In the genomic region with DNA sequence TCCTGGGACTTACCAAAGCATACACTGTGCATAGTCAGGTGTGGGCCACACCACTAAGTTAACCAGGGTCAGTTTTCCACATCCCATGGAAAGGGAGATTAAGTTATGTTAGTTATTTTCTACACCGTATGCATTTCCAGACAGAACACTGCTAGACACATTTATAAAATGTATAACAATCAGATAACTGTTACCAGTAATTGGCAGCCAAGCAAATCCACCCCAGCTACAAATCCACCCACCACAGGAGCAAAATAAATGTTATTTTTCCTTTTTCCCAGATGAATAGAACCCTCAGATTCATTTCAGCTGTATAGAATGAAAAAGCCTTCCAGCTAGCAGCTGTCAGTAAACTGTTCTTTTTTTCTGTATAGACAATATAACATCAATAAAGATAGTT, we compare ENCODE assay signal across 20 cellular contexts.
DNase-seq lines count a peak whose midpoint lies in the region; ATAC-seq and TF ChIP-seq lines count a peak whose summit lies in the region.
"Had no signal": no experiment of that assay in that cellular context is flagged by ENCODE, and none has a peak within 500 bp of the region (broad histone marks: within the 10 kb centered on the region; RNA-seq: fewer than 3 reads in every experiment).

No MANE protein-coding gene starts in this region.

- H3K4me3 Mint-ChIP-seq in memory B cell (no peak overlapping the region), nephron progenitor cell (no peak overlapping the region)
- H3K4me3 Mint-ChIP-seq: CD4-positive, CD25-positive, alpha-beta regulatory T cell; CD8-positive, alpha-beta memory T cell; GM23338; HFFc6; IgD-negative memory B cell had no signal

- H3K4me3 ChIP-seq in SJCRH30 (no peak overlapping the region), thyroid gland (replicated peaks in 1 of 3) (no peak overlapping the region), PC-9 (no peak overlapping the region), trophoblast cell (ENCODE audit: low read depth, low read length) (no peak overlapping the region)
- H3K4me3 ChIP-seq: GM23338 had no signal

- H3K27ac Mint-ChIP-seq in memory B cell (peak overlapping the region; percentile 64), nephron progenitor cell (peak overlapping the region; percentile 20)
- H3K27ac Mint-ChIP-seq: CD4-positive, CD25-positive, alpha-beta regulatory T cell; GM23338; HFFc6; IgD-negative memory B cell had no signal

- H3K4me2 ChIP-seq in PC-9: no peak overlapping the region
- H3K4me2 ChIP-seq in trophoblast cell (ENCODE audit: low read length): no peak overlapping the region
- H3K4me2 ChIP-seq: GM23338 had no signal

- H2BK5ac ChIP-seq in trophoblast cell (ENCODE audit: low read depth, low read length, poor library complexity): no peak overlapping the region

- no peak overlapping the region for H2BK120ac ChIP-seq in trophoblast cell (ENCODE audit: insufficient read depth, low read length, poor library complexity)

- peaks cover 40% of the 10 kb centered on the region for H3K36me3 Mint-ChIP-seq in memory B cell
- peaks cover 44% of the 10 kb centered on the region for H3K36me3 Mint-ChIP-seq in nephron progenitor cell (ENCODE audit: low read depth)
- H3K36me3 Mint-ChIP-seq: CD4-positive, CD25-positive, alpha-beta regulatory T cell; CD8-positive, alpha-beta memory T cell had no signal

- H4K8ac ChIP-seq in trophoblast cell (ENCODE audit: low read depth, low read length): no peak overlapping the region

- no peaks in the 10 kb centered on the region for H3K79me1 ChIP-seq in trophoblast cell (ENCODE audit: low read length)

- H4K20me1 ChIP-seq in PC-9 (ENCODE audit: insufficient read depth): no peaks in the 10 kb centered on the region

- no peaks in the 10 kb centered on the region for H3K9me2 ChIP-seq in PC-9 (ENCODE audit: insufficient read depth)

- H3K4me1 Mint-ChIP-seq in memory B cell (peaks cover 24% of the 10 kb centered on the region), nephron progenitor cell (peaks cover 2% of the 10 kb centered on the region)
- H3K4me1 Mint-ChIP-seq: CD4-positive, CD25-positive, alpha-beta regulatory T cell; CD8-positive, alpha-beta memory T cell had no signal

- no peaks in the 10 kb centered on the region for H3K27me3 ChIP-seq in SJCRH30
- H3K27me3 ChIP-seq in thyroid gland: no peaks in the 10 kb centered on the region
- no peaks in the 10 kb centered on the region for H3K27me3 ChIP-seq in PC-9 (ENCODE audit: insufficient read depth, low read depth)
- H3K27me3 ChIP-seq in trophoblast cell (ENCODE audit: insufficient read depth, low read length): no peaks in the 10 kb centered on the region
- H3K27me3 ChIP-seq: BE2C had no signal

- TF ChIP-seq CTCF in nephron progenitor cell (IDR thresholded peaks at IDR 0.05) (no peak), thyroid gland (IDR thresholded peaks at IDR 0.05) (no peak), PC-9 (conservative IDR thresholded peaks at IDR 0.05) (no peak)

- no peak overlapping the region for H3K4ac ChIP-seq in trophoblast cell (ENCODE audit: low read depth, low read length)

- 52 to 73% methylated on average over 1 of the region's 1 CpG for WGBS in thyroid gland, 2 donors
- WGBS in trophoblast cell (ENCODE audit: extremely low coverage, insufficient coverage, insufficient read length): no CpG with 5 or more reads among the region's 1 CpG

- ATAC-seq in memory B cell (ENCODE audit: low read depth): no peak
- ATAC-seq: GM23338, HCT116, HepG2 had no signal

- H2AFZ ChIP-seq in PC-9 (no peak overlapping the region), trophoblast cell (ENCODE audit: insufficient read depth, low read length, poor library complexity) (no peak overlapping the region)
- H2AFZ ChIP-seq: GM23338 had no signal

- H3F3A ChIP-seq in PC-9 (ENCODE audit: insufficient read depth, low read depth): no peaks in the 10 kb centered on the region

- no peak overlapping the region for H2BK12ac ChIP-seq in trophoblast cell (ENCODE audit: low read length)

- H3K23ac ChIP-seq in trophoblast cell (ENCODE audit: low read length): no peak overlapping the region

- POLR2A ChIA-PET in PC-9 (lab: Charles Lee; ENCODE audit: unreplicated experiment): no interaction called here

- H3K36me3 ChIP-seq in SJCRH30 (peaks cover 15% of the 10 kb centered on the region), thyroid gland (no peaks in the 10 kb centered on the region), PC-9 (ENCODE audit: low read depth) (no peaks in the 10 kb centered on the region), trophoblast cell (ENCODE audit: control insufficient read depth in 1 of 2, insufficient read depth in 2 of 2, low read length in 2 of 2) (peaks cover 0 to 2% of the 10 kb centered on the region in 2 experiments)
- H3K36me3 ChIP-seq: BE2C had no signal

- H3K4me1 ChIP-seq in SJCRH30 (peaks cover 13% of the 10 kb centered on the region), thyroid gland (peaks cover 0 to 16% of the 10 kb centered on the region in 2 donors), PC-9 (replicated peaks; ENCODE audit: insufficient read depth) (no peaks in the 10 kb centered on the region), trophoblast cell (ENCODE audit: control insufficient read depth in 1 of 2, insufficient read depth in 2 of 2, low read length in 2 of 2) (no peaks in the 10 kb centered on the region)
- H3K4me1 ChIP-seq: BE2C, Caco-2 had no signal

- no peak overlapping the region for H4K12ac ChIP-seq in trophoblast cell (ENCODE audit: low read depth, low read length)

- H3K18ac ChIP-seq in trophoblast cell (ENCODE audit: low read length): no peak overlapping the region

- no peaks in the 10 kb centered on the region for H3K27me3 Mint-ChIP-seq in memory B cell
- H3K27me3 Mint-ChIP-seq in nephron progenitor cell (ENCODE audit: low read depth, poor library complexity): no peaks in the 10 kb centered on the region
- H3K27me3 Mint-ChIP-seq: CD4-positive, CD25-positive, alpha-beta regulatory T cell; CD8-positive, alpha-beta memory T cell; IgD-negative memory B cell had no signal

- no peaks in the 10 kb centered on the region for H3K9me3 Mint-ChIP-seq in memory B cell
- peaks cover 4% of the 10 kb centered on the region for H3K9me3 Mint-ChIP-seq in nephron progenitor cell
- H3K9me3 Mint-ChIP-seq: GM23338, HFFc6 had no signal

- H4K91ac ChIP-seq in trophoblast cell (ENCODE audit: low read depth, low read length): no peak overlapping the region

- H3K14ac ChIP-seq in trophoblast cell (ENCODE audit: low read length): no peak overlapping the region

- H2AK5ac ChIP-seq in trophoblast cell (ENCODE audit: low read length): no peak overlapping the region

- BruUV-seq in PC-9 (replicated peaks; lab: Mats Ljungman, UMichigan): no TSS peak

- DNase-seq in SJCRH30: peak in 1 of 2 experiments; percentile 51
- no peak for DNase-seq in memory B cell (ENCODE audit: low spot score in 2 of 2)
- DNase-seq in nephron progenitor cell: no peak
- DNase-seq in thyroid gland: no peak
- DNase-seq in superior temporal gyrus (ENCODE audit: extremely low spot score): no peak
- DNase-seq in PC-9: no peak
- no peak for DNase-seq in trophoblast cell
- DNase-seq in DMS79 (lab: John Stamatoyannopoulos, UW): no peak
- DNase-seq: ACHN; BE2C; C1 segment of cervical spinal cord; Caco-2; CD4-positive, CD25-positive, alpha-beta regulatory T cell; CD8-positive, alpha-beta memory T cell; GDM1; HFFc6 had no signal

- H3K79me2 ChIP-seq in PC-9 (ENCODE audit: low read depth) (no peaks in the 10 kb centered on the region), trophoblast cell (ENCODE audit: control insufficient read depth, insufficient read depth, low read length, poor library complexity) (no peaks in the 10 kb centered on the region)

- H3K9me3 ChIP-seq in SJCRH30 (replicated peaks) (no peaks in the 10 kb centered on the region; the same call in 1 of the 2 replicates), thyroid gland (no peaks in the 10 kb centered on the region), PC-9 (ENCODE audit: insufficient read depth, low read depth) (no peaks in the 10 kb centered on the region), trophoblast cell (ENCODE audit: insufficient read depth, low read depth, low read length) (peaks cover 2% of the 10 kb centered on the region)
- H3K9me3 ChIP-seq: BE2C, Caco-2 had no signal

- intact Hi-C loops in thyroid gland (cut with DNase I): no loop called here
- intact Hi-C loops in PC-9 (cut with micrococcal nuclease; ENCODE audit: unreplicated experiment): no loop called here

- CTCF ChIA-PET in PC-9 (lab: Charles Lee): no interaction called here

- H3K27ac ChIP-seq in SJCRH30: peak overlapping the region; percentile 23
- H3K27ac ChIP-seq in thyroid gland: peak overlapping the region in 2 of 3 donors; percentile 15 to 40
- H3K27ac ChIP-seq in PC-9: no peak overlapping the region
- H3K27ac ChIP-seq in trophoblast cell (ENCODE audit: low read depth, low read length): no peak overlapping the region

- H3K9ac ChIP-seq in trophoblast cell (ENCODE audit: low read length): no peak overlapping the region

- TF ChIP-seq POLR2A in thyroid gland (IDR thresholded peaks at IDR 0.05): no peak

Comparison
In these comparisons a context has a peak if more than half of its experiments do, and no peak if none do; other contexts are left out.
1. H3K27ac ChIP-seq: peak in SJCRH30 (single experiment) and thyroid gland (2 of 3); none in PC-9 (single experiment) and trophoblast cell (single experiment).